28 cellular contexts compared by ENCODE assay signal in genomic region chr13:106314417-106314816, GRCh38.
DNase-seq lines count a peak whose midpoint lies in the region; ATAC-seq, FAIRE-seq and TF ChIP-seq lines count a peak whose summit lies in the region.
"Had no signal": no experiment of that assay in that cellular context is flagged by ENCODE, and none has a peak within 500 bp of the region (broad histone marks: within the 10 kb centered on the region; RNA-seq: fewer than 3 reads in every experiment).

No MANE protein-coding gene starts in this region.

- no peak overlapping the region for H4K8ac ChIP-seq in H1 (ENCODE audit: extremely low read depth, insufficient read depth, low read length)

- no peak overlapping the region for H3K4me2 ChIP-seq in DND-41 (ENCODE audit: insufficient read depth, low read length)
- H3K4me2 ChIP-seq in HCT116 (ENCODE audit: low read length): no peak overlapping the region
- H3K4me2 ChIP-seq in H1 (ENCODE audit: insufficient read depth in 1 of 2, low read depth in 2 of 2, low read length in 2 of 2): no peak overlapping the region
- no peak overlapping the region for H3K4me2 ChIP-seq in osteoblast (ENCODE audit: insufficient read depth, low read length)

- intact Hi-C loops in HCT116 (cut with micrococcal nuclease): no loop called here

- H2BK120ac ChIP-seq in H1 (replicated peaks; ENCODE audit: low read depth, low read length): no peak overlapping the region

- peaks cover 8% of the 10 kb centered on the region for H3K4me1 ChIP-seq in DND-41 (ENCODE audit: insufficient read depth, low read length)
- peaks cover 3 to 11% of the 10 kb centered on the region in 2 experiments; a peak in 3 of 4 replicates for H3K4me1 ChIP-seq in HCT116 (ENCODE audit: control insufficient read depth in 1 of 2, insufficient read depth in 2 of 2, low read length in 2 of 2)
- H3K4me1 ChIP-seq in H1 (replicated peaks in 1 of 4; ENCODE audit: control insufficient read depth in 3 of 4, insufficient read depth in 4 of 4, low read length in 3 of 4): peaks cover 0 to 3% (median 0%) of the 10 kb centered on the region in 4 experiments; a peak in 2 of 7 replicates
- peaks cover 9% of the 10 kb centered on the region for H3K4me1 ChIP-seq in osteoblast (ENCODE audit: insufficient read depth, low read length)
- H3K4me1 ChIP-seq: BE2C had no signal

- no peak overlapping the region for H2BK20ac ChIP-seq in H1 (ENCODE audit: low read length)

- H3K18ac ChIP-seq in H1 (ENCODE audit: extremely low read depth, low read length): no peak overlapping the region

- H3K4me3 ChIP-seq in DND-41 (ENCODE audit: low read depth in 1 of 2, low read length in 2 of 2): no peak overlapping the region
- H3K4me3 ChIP-seq in HCT116 (replicated peaks in 1 of 2; ENCODE audit: low read depth in 1 of 2, low read length in 2 of 2): no peak overlapping the region
- H3K4me3 ChIP-seq in H1 (ENCODE audit: extremely low read depth in 1 of 4, insufficient read depth in 2 of 4, low read depth in 3 of 4, low read length in 4 of 4): no peak overlapping the region
- H3K4me3 ChIP-seq in osteoblast (ENCODE audit: insufficient read depth, low read length): no peak overlapping the region
- H3K4me3 ChIP-seq: K562, SJSA1 had no signal

- no peaks in the 10 kb centered on the region for H3K36me3 ChIP-seq in DND-41 (ENCODE audit: insufficient read depth, low read length)
- no peaks in the 10 kb centered on the region for H3K36me3 ChIP-seq in HCT116 (ENCODE audit: control insufficient read depth in 1 of 2, insufficient read depth in 2 of 2, low read length in 2 of 2)
- H3K36me3 ChIP-seq in H1 (ENCODE audit: control insufficient read depth in 2 of 4, insufficient read depth in 4 of 4, low read length in 3 of 4): no peaks in the 10 kb centered on the region
- no peaks in the 10 kb centered on the region for H3K36me3 ChIP-seq in osteoblast (ENCODE audit: insufficient read depth, low read length)
- H3K36me3 ChIP-seq: BE2C, SJSA1 had no signal

- no peak overlapping the region for H3K14ac ChIP-seq in H1 (ENCODE audit: insufficient read length)

- no peak overlapping the region for H2BK15ac ChIP-seq in H1 (ENCODE audit: low read length)

- H3K79me1 ChIP-seq in H1 (ENCODE audit: low read depth, low read length): no peaks in the 10 kb centered on the region

- no peak overlapping the region for H2BK5ac ChIP-seq in H1 (ENCODE audit: low read depth, low read length)

- no peaks in the 10 kb centered on the region for H3K9me2 ChIP-seq in HCT116 (ENCODE audit: insufficient read depth)

- no peak overlapping the region for H4K5ac ChIP-seq in H1 (ENCODE audit: insufficient read length, low read depth, low read length)

- no peaks in the 10 kb centered on the region for H3K23me2 ChIP-seq in H1 (ENCODE audit: low read depth, low read length)

- 0 out of 2 replicates have a peak overlapping the region, but pooled peaks have one; percentile 12 for H2AFZ ChIP-seq in DND-41 (ENCODE audit: low read depth, low read length)
- H2AFZ ChIP-seq in HCT116 (ENCODE audit: low read depth, low read length, poor library complexity, severe bottlenecking): no peak overlapping the region
- 0 out of 2 replicates have a peak overlapping the region, but pooled peaks have one; percentile 6 for H2AFZ ChIP-seq in H1 (ENCODE audit: low read length)
- H2AFZ ChIP-seq in osteoblast (ENCODE audit: low read length): no peak overlapping the region

- no peak overlapping the region for H3K4ac ChIP-seq in H1 (replicated peaks; ENCODE audit: insufficient read length, low read depth, low read length)

- RAD21 ChIA-PET in HCT116 (lab: Charles Lee; ENCODE audit: low non-redundant PET in 1 of 2, low total read pairs in 2 of 2, uncharacterized antibody in 2 of 2, unreplicated experiment in 2 of 2): no interaction called here

- POLR2A ChIA-PET in HCT116 (lab: Charles Lee) (no interaction called here), H1 (lab: Charles Lee; ENCODE audit: partially characterized antibody) (interaction anchor here (0.6 kb wide), 1 partner anchor 72 kb away, joined by 3 read pairs; no protein-coding TSS in a partner anchor)

- no peaks in the 10 kb centered on the region for H4K20me1 ChIP-seq in DND-41 (ENCODE audit: insufficient read depth, low read length)
- H4K20me1 ChIP-seq in HCT116 (ENCODE audit: insufficient read depth): no peaks in the 10 kb centered on the region
- no peaks in the 10 kb centered on the region for H4K20me1 ChIP-seq in H1 (replicated peaks in 1 of 2; ENCODE audit: control insufficient read depth in 1 of 2, insufficient read depth in 2 of 2, low read length in 2 of 2)
- H4K20me1 ChIP-seq in osteoblast (ENCODE audit: insufficient read depth, low read length): no peaks in the 10 kb centered on the region

- H3K9me3 ChIP-seq in DND-41 (ENCODE audit: insufficient read depth, low read length, severe bottlenecking): no peaks in the 10 kb centered on the region
- H3K9me3 ChIP-seq in HCT116 (ENCODE audit: control insufficient read depth in 1 of 2, insufficient read depth in 1 of 2, low read depth in 1 of 2, low read length in 2 of 2): no peaks in the 10 kb centered on the region
- no peaks in the 10 kb centered on the region for H3K9me3 ChIP-seq in H1 (ENCODE audit: insufficient read depth in 2 of 2, low read depth in 1 of 2, low read length in 1 of 2)
- H3K9me3 ChIP-seq in osteoblast (ENCODE audit: low read depth, low read length): no peaks in the 10 kb centered on the region
- H3K9me3 ChIP-seq: BE2C, SJSA1 had no signal

- no peak overlapping the region for H4K91ac ChIP-seq in H1 (replicated peaks; ENCODE audit: insufficient read length, low read length)

- TF ChIP-seq RAD21 in HCT116 (IDR thresholded peaks at IDR 0.05; ENCODE audit: low read depth) (peak; percentile 25; the same call in 1 of the 2 replicates), H1 (IDR thresholded peaks at IDR 0.05 in 1 of 2, conservative IDR thresholded peaks at IDR 0.05 in 1 of 2; ENCODE audit: low read depth in 2 of 2, low read length in 2 of 2) (peak; percentile 49 to 62)

- no peak overlapping the region for H3K27ac ChIP-seq in DND-41 (ENCODE audit: low read length)
- H3K27ac ChIP-seq in HCT116 (ENCODE audit: low read depth, low read length): no peak overlapping the region
- no peak overlapping the region for H3K27ac ChIP-seq in H1 (ENCODE audit: low read depth, low read length)
- no peak overlapping the region for H3K27ac ChIP-seq in osteoblast (ENCODE audit: low read depth, low read length)
- H3K27ac ChIP-seq: SJSA1 had no signal

- H3K79me2 ChIP-seq in DND-41 (ENCODE audit: insufficient read depth, low read length) (no peaks in the 10 kb centered on the region), HCT116 (ENCODE audit: insufficient read depth, low read length) (no peaks in the 10 kb centered on the region), H1 (ENCODE audit: control insufficient read depth in 1 of 2, insufficient read depth in 2 of 2, low read length in 2 of 2) (no peaks in the 10 kb centered on the region), osteoblast (ENCODE audit: insufficient read depth, low read length) (no peaks in the 10 kb centered on the region)

- no peak for TF ChIP-seq CTCF in DND-41 (IDR thresholded peaks at IDR 0.05; ENCODE audit: borderline replicate concordance, extremely low read depth, low read length, poor library complexity, severe bottlenecking)
- no peak for TF ChIP-seq CTCF in HCT116 (IDR thresholded peaks at IDR 0.05 in 2 of 3, conservative IDR thresholded peaks at IDR 0.05 in 1 of 3; ENCODE audit: borderline replicate concordance in 1 of 3, insufficient read depth in 1 of 3, low read depth in 2 of 3, low read length in 2 of 3)
- peak in 2 of 3 experiments; percentile 6 to 24; a peak in 2 of 4 replicates for TF ChIP-seq CTCF in H1 (IDR thresholded peaks at IDR 0.05; ENCODE audit: control extremely low read depth in 1 of 3, insufficient read depth in 1 of 3, low read depth in 1 of 3, low read length in 3 of 3)
- TF ChIP-seq CTCF in osteoblast (IDR thresholded peaks at IDR 0.05; ENCODE audit: extremely low read depth, low read depth, low read length): no peak
- TF ChIP-seq CTCF in D721Med (IDR thresholded peaks at IDR 0.05; ENCODE audit: insufficient read depth, missing control alignments): no peak

- no peak overlapping the region for H2BK12ac ChIP-seq in H1 (ENCODE audit: low read depth, low read length)

- TF ChIP-seq EP300 in H1 (IDR thresholded peaks at IDR 0.05; ENCODE audit: borderline replicate concordance in 1 of 2, low read depth in 2 of 2, low read length in 2 of 2): no peak

- ATAC-seq in DND-41 (ENCODE audit: insufficient read depth, low read depth) (no peak), HCT116 (0 out of 2 replicates have a peak, but pooled peaks have one; percentile 43)
- ATAC-seq: HepG2, K562, PC-3, Right ventricle myocardium inferior had no signal

- FAIRE-seq in H1 (lab: Jason Lieb, UNC) (peak; percentile 36), D721Med (lab: Jason Lieb, UNC) (no peak)
- FAIRE-seq: GM12891, HepG2, K562 had no signal

- no peak overlapping the region for H2AK5ac ChIP-seq in H1 (ENCODE audit: low read depth, low read length)

- TF ChIP-seq POLR2A in HCT116 (IDR thresholded peaks at IDR 0.05; ENCODE audit: borderline replicate concordance, extremely low read depth, insufficient read depth, insufficient read length) (no peak), H1 (IDR thresholded peaks at IDR 0.05; ENCODE audit: control extremely low read depth in 1 of 2, low read depth in 2 of 2, low read length in 2 of 2) (no peak)

- DNase-seq in DND-41: no peak
- DNase-seq in HCT116 (ENCODE audit: low read depth, low spot score): no peak
- DNase-seq in H1 (ENCODE audit: low read depth in 1 of 2, low spot score in 2 of 2): no peak
- DNase-seq in osteoblast (ENCODE audit: insufficient read length, low spot score, missing footprints): peak; percentile 47
- DNase-seq in islet precursor cell: no peak
- DNase-seq in activated T-cell treated with anti-CD3 and anti-CD28 coated beads for 4 hours: no peak
- DNase-seq in D721Med (ENCODE audit: insufficient read length, low spot score): no peak
- no peak for DNase-seq in activated naive CD4-positive, alpha-beta T cell (lab: John Stamatoyannopoulos, UW)
- DNase-seq: 8988T; ACHN; BE2C; Calu3; DMS153; GDM1; MV-4-11; NCI-H1105; NCI-H1436 treated with DMSO at 0.1 percent for 48 hours; NCI-H187 treated with DMSO at 0.1 percent for 48 hours; NCI-H2171 treated with DMSO at 0.1 percent for 48 hours; NCI-H345; NCI-H510A treated with DMSO at 0.1 percent for 48 hours; NK-92 treated with Interleukin-12 subunit alpha and Interleukin-12 subunit beta, amount 100 ng/mL, for 24 hours; PC-3 had no signal

- no peak overlapping the region for H3K23ac ChIP-seq in H1 (ENCODE audit: insufficient read length)

- H3K9ac ChIP-seq in DND-41 (ENCODE audit: low read depth, low read length): no peak overlapping the region
- no peak overlapping the region for H3K9ac ChIP-seq in HCT116 (ENCODE audit: low read length)
- no peak overlapping the region for H3K9ac ChIP-seq in H1 (replicated peaks in 1 of 4; ENCODE audit: extremely low read depth in 1 of 4, low read depth in 3 of 4, low read length in 3 of 4)

- no peaks in the 10 kb centered on the region for H3K27me3 ChIP-seq in DND-41 (ENCODE audit: insufficient read depth, low read length, poor library complexity)
- H3K27me3 ChIP-seq in HCT116 (ENCODE audit: insufficient read depth, low read length): no peaks in the 10 kb centered on the region
- H3K27me3 ChIP-seq in H1 (replicated peaks in 1 of 4; ENCODE audit: control insufficient read depth in 3 of 4, extremely low read depth in 1 of 4, insufficient read depth in 3 of 4, low read length in 3 of 4): no peaks in the 10 kb centered on the region
- H3K27me3 ChIP-seq in osteoblast (ENCODE audit: insufficient read depth, low read length): no peaks in the 10 kb centered on the region
- H3K27me3 ChIP-seq: BE2C, SJSA1 had no signal

- BruUV-seq in HCT116 (replicated peaks; lab: Mats Ljungman, UMichigan): no TSS peak

- CTCF ChIA-PET in HCT116 (lab: Charles Lee): interaction anchor here (1.0 kb wide), 1 partner anchor 101 kb away, joined by 3 read pairs; no protein-coding TSS in a partner anchor
- CTCF ChIA-PET in H1 (lab: Charles Lee; ENCODE audit: partially characterized antibody): interaction anchor here (0.6 to 1.5 kb wide), 9 partner anchors 23 to 231 kb away, joined by 3 to 4 read pairs (median 3); no protein-coding TSS in a partner anchor

- H3K56ac ChIP-seq in H1 (replicated peaks; ENCODE audit: insufficient read length, low read depth, low read length): no peak overlapping the region

- 87% methylated on average over 5 of the region's 5 CpGs; no CpG with 5 or more reads in 1 of the 2 experiments for WGBS in H1 (ENCODE audit: extremely low coverage in 1 of 2, insufficient coverage in 1 of 2, insufficient read length in 1 of 2, insufficient replicate concordance in 2 of 2, low coverage in 1 of 2, low lambda C conversion rate in 2 of 2, missing lambda C conversion rate in 1 of 2), 2 experiments

Comparison
In these comparisons a context has a peak if more than half of its experiments do, and no peak if none do; other contexts are left out.
1. H2AFZ ChIP-seq: peak in DND-41 (single experiment) and H1 (single experiment); none in HCT116 (single experiment) and osteoblast (single experiment).
2. CTCF ChIP-seq: peak in H1 (2 of 3); none in DND-41 (single experiment), HCT116 (0 of 3), osteoblast (single experiment) and D721Med (single experiment).